In genomic region chr16:2149630-2150417, GRCh38 we compare ENCODE assay signal across 9 cellular contexts. TPM values are rescaled to one million over a fixed set of nuclear protein-coding genes. Genes with fewer than 3 reads are reported as not detected.
DNase-seq lines count a peak whose midpoint lies in the region; ATAC-seq, FAIRE-seq and TF ChIP-seq lines count a peak whose summit lies in the region.
"Had no signal": no experiment of that assay in that cellular context is flagged by ENCODE, and none has a peak within 500 bp of the region (broad histone marks: within the 10 kb centered on the region; RNA-seq: fewer than 3 reads in every experiment).

No MANE protein-coding gene starts in this region.

- peak overlapping the region; percentile 99 for H3K4me3 ChIP-seq in DOHH2 (ENCODE audit: low read length)
- H3K4me3 ChIP-seq in astrocyte (ENCODE audit: insufficient read depth, low read depth, low read length) = peak overlapping the region; percentile 1
- no peak overlapping the region for H3K4me3 ChIP-seq in neural cell (ENCODE audit: low read length)

- peaks cover 13% of the 10 kb centered on the region for H3K36me3 Mint-ChIP-seq in astrocyte (ENCODE audit: low read depth, unreplicated experiment)

- H4K20me1 ChIP-seq in DOHH2 (ENCODE audit: control insufficient read depth, insufficient read depth, low read depth, low read length) = peaks cover 28% of the 10 kb centered on the region
- H4K20me1 ChIP-seq in astrocyte (ENCODE audit: insufficient read depth, low read length) = peaks cover 79% of the 10 kb centered on the region
- peaks cover 11% of the 10 kb centered on the region for H4K20me1 ChIP-seq in neural cell (ENCODE audit: insufficient read depth)

- no peak for TF ChIP-seq EP300 in neural cell (conservative IDR thresholded peaks at IDR 0.05; ENCODE audit: poor library complexity, severe bottlenecking)

- no peak for TF ChIP-seq CTCF in DOHH2 (IDR thresholded peaks at IDR 0.05; ENCODE audit: low read depth, low read length, poor library complexity, severe bottlenecking)
- no peak for TF ChIP-seq CTCF in astrocyte (IDR thresholded peaks at IDR 0.05; ENCODE audit: insufficient read depth, low read depth, low read length)
- TF ChIP-seq CTCF in neural cell (IDR thresholded peaks at IDR 0.05; ENCODE audit: poor library complexity, severe bottlenecking) = no peak

- peaks cover 8% of the 10 kb centered on the region; the same call in 1 of the 2 replicates for H3K27me3 ChIP-seq in DOHH2 (ENCODE audit: control insufficient read depth, low read length)
- no peaks in the 10 kb centered on the region for H3K27me3 ChIP-seq in astrocyte (ENCODE audit: insufficient read depth, low read length)
- H3K27me3 ChIP-seq in neural cell (ENCODE audit: insufficient read depth, low read depth, low read length) = peaks cover 16% of the 10 kb centered on the region

- H3K9me3 ChIP-seq in DOHH2 (ENCODE audit: control insufficient read depth, insufficient read depth, low read length) (no peaks in the 10 kb centered on the region), astrocyte (ENCODE audit: insufficient read depth, low read depth, low read length) (no peaks in the 10 kb centered on the region), neural cell (ENCODE audit: low read length) (no peaks in the 10 kb centered on the region)

- H3K9ac ChIP-seq in astrocyte (ENCODE audit: low read length) (peak overlapping the region; percentile 43), neural cell (ENCODE audit: low read length) (peak overlapping the region; percentile 12)

- no peaks in the 10 kb centered on the region for H3K27me3 Mint-ChIP-seq in astrocyte (ENCODE audit: low read depth, unreplicated experiment)

- no peak overlapping the region for H3K27ac Mint-ChIP-seq in astrocyte (ENCODE audit: unreplicated experiment)

- H3K79me2 ChIP-seq in DOHH2 (ENCODE audit: control insufficient read depth, low read length) (peaks cover 29% of the 10 kb centered on the region), astrocyte (ENCODE audit: insufficient read depth, low read length) (peaks cover 38% of the 10 kb centered on the region), neural cell (replicated peaks; ENCODE audit: insufficient read depth, low read length) (peaks cover 19% of the 10 kb centered on the region)

- no peak for ATAC-seq in GM18511 (IDR thresholded peaks at IDR 0.05; ENCODE audit: unreplicated experiment)
- no peak for ATAC-seq in HG03378 (IDR thresholded peaks at IDR 0.05; ENCODE audit: unreplicated experiment)
- ATAC-seq: left colon had no signal

- DNase-seq in KBM-7 (peak; percentile 45), astrocyte (ENCODE audit: low read depth) (no peak), NCI-H345 (lab: John Stamatoyannopoulos, UW) (no peak), NCI-H510A (lab: John Stamatoyannopoulos, UW) (no peak)

- H2AFZ ChIP-seq in astrocyte (ENCODE audit: low read depth, low read length) (no peak overlapping the region), neural cell (ENCODE audit: low read depth, low read length) (no peak overlapping the region)

- H3K9me2 ChIP-seq in DOHH2 (replicated peaks; ENCODE audit: control insufficient read depth, low read length) (no peaks in the 10 kb centered on the region), neural cell (ENCODE audit: insufficient read depth, low read length) (no peaks in the 10 kb centered on the region)

- H3K36me3 ChIP-seq in DOHH2 (ENCODE audit: control insufficient read depth, low read length) (peaks cover 36% of the 10 kb centered on the region), astrocyte (ENCODE audit: insufficient read depth, low read length) (peaks cover 7% of the 10 kb centered on the region), neural cell (ENCODE audit: insufficient read depth, low read length) (no peaks in the 10 kb centered on the region)

- H3K4me2 ChIP-seq in DOHH2 (ENCODE audit: low read length) (peak overlapping the region; percentile 81), astrocyte (ENCODE audit: low read length) (peak overlapping the region; percentile 100), neural cell (ENCODE audit: low read length) (no peak overlapping the region)

- H3F3A ChIP-seq in DOHH2 (ENCODE audit: control insufficient read depth, insufficient read depth) (peaks cover 60% of the 10 kb centered on the region), neural cell (ENCODE audit: insufficient read depth, low read length, poor library complexity, severe bottlenecking) (no peaks in the 10 kb centered on the region)

- H3K4me1 Mint-ChIP-seq in astrocyte (ENCODE audit: low read depth, unreplicated experiment) = peaks cover 17% of the 10 kb centered on the region

- TF ChIP-seq RAD21 in neural cell (conservative IDR thresholded peaks at IDR 0.05) = no peak

- FAIRE-seq in astrocyte (lab: Jason Lieb, UNC) = no peak

- in situ Hi-C loops in KBM-7 (cut with MboI; ENCODE audit: low pct_unique_long_range_greater_than_20kb, low sequenced_read_pairs) = loop anchor here (10.0 kb wide), 2 partner anchors 65 to 125 kb away; partner anchors contain the start of genes BRICD5, NHERF2 and PGP

- H3K4me3 Mint-ChIP-seq in astrocyte (ENCODE audit: unreplicated experiment) = peak overlapping the region; percentile 54

- H3K27ac ChIP-seq in DOHH2 (ENCODE audit: low read depth, low read length) = peak overlapping the region; percentile 93
- H3K27ac ChIP-seq in astrocyte (ENCODE audit: low read depth, low read length) = no peak overlapping the region
- H3K27ac ChIP-seq in neural cell (ENCODE audit: low read length) = no peak overlapping the region

- no peaks in the 10 kb centered on the region for H3K9me3 Mint-ChIP-seq in astrocyte (ENCODE audit: unreplicated experiment)

- H3K4me1 ChIP-seq in DOHH2 (ENCODE audit: control insufficient read depth, low read length) (peaks cover 58% of the 10 kb centered on the region), astrocyte (ENCODE audit: insufficient read depth, low read length) (peaks cover 56% of the 10 kb centered on the region)

TF ChIP-seq in neural cell, 6 proteins besides CTCF, POLR2A, EP300 and RAD21:
- TF ChIP-seq SMC3 (conservative IDR thresholded peaks at IDR 0.05; ENCODE audit: poor library complexity) (no peak), TAF1 (IDR thresholded peaks at IDR 0.05; ENCODE audit: low read depth) (no peak), POLR2AphosphoS5 (IDR thresholded peaks at IDR 0.05) (no peak), MXI1 (conservative IDR thresholded peaks at IDR 0.05; ENCODE audit: poor library complexity, severe bottlenecking) (no peak), EZH2 (IDR thresholded peaks at IDR 0.05; ENCODE audit: borderline replicate concordance, insufficient read depth, low read length, poor library complexity, severe bottlenecking) (no peak), REST (IDR thresholded peaks at IDR 0.05; ENCODE audit: borderline replicate concordance) (no peak)
TF ChIP-seq in neural cell: peak in this region for 0.

RNA-seq across cellular contexts. Expression of gene RAB26, which starts 1.4 kb away (rescaled TPM):
- 1.2 and 1.4 TPM in 2 replicates for total RNA-seq in astrocyte
- polyA plus RNA-seq in neural cell = 2.7 and 4.9 TPM in 2 replicates
- 0.58 and 0.97 TPM in 2 replicates for polyA minus RNA-seq in neural cell

RNA-seq across cellular contexts. Expression of gene TRAF7, which starts 5.8 kb away (rescaled TPM):
- total RNA-seq in astrocyte = 92.1 and 93.1 TPM in 2 replicates
- polyA plus RNA-seq in neural cell = 30.9 and 42.5 TPM in 2 replicates
- 38.0 and 46.0 TPM in 2 replicates for polyA minus RNA-seq in neural cell

RNA-seq across cellular contexts. Expression of gene PKD1, which starts 14.1 kb away (rescaled TPM):
- total RNA-seq in astrocyte = 112 and 128 TPM in 2 replicates
- 176 and 232 TPM in 2 replicates for polyA plus RNA-seq in neural cell
- polyA minus RNA-seq in neural cell = 100 and 130 TPM in 2 replicates

RNA-seq across cellular contexts. Expression of gene CASKIN1, which starts 46.6 kb away (rescaled TPM):
- 0.66 and 1.3 TPM in 2 replicates for total RNA-seq in astrocyte
- polyA plus RNA-seq in neural cell = 10.3 and 12.3 TPM in 2 replicates
- polyA minus RNA-seq in neural cell = 16.8 and 31.2 TPM in 2 replicates

RNA-seq across cellular contexts. Expression of gene MLST8, which starts 55.4 kb away (rescaled TPM):
- total RNA-seq in astrocyte = 32.6 and 34.7 TPM in 2 replicates
- 13.5 and 34.2 TPM in 2 replicates for polyA plus RNA-seq in neural cell
- 12.4 and 17.6 TPM in 2 replicates for polyA minus RNA-seq in neural cell
